In genomic region chr10:100008708-100009282, GRCh38 we compare ENCODE assay signal across 8 cellular contexts. TPM values are rescaled to one million over a fixed set of nuclear protein-coding genes. Genes with fewer than 3 reads are reported as not detected.
DNase-seq lines count a peak whose midpoint lies in the region; ATAC-seq, FAIRE-seq and TF ChIP-seq lines count a peak whose summit lies in the region.

No MANE protein-coding gene starts in this region.

- H2AFZ ChIP-seq in astrocyte (ENCODE audit: low read depth, low read length), result no peak overlapping the region

- H3K36me3 ChIP-seq in astrocyte (ENCODE audit: insufficient read depth, low read length), result no peaks in the 10 kb centered on the region
- no peaks in the 10 kb centered on the region for H3K36me3 ChIP-seq in lower lobe of right lung
- no peaks in the 10 kb centered on the region for H3K36me3 ChIP-seq in upper lobe of right lung

- no peak for DNase-seq in activated naive CD4-positive, alpha-beta T cell treated with anti-CD3 and anti-CD28 coated beads, Interleukin-2, amount 50 U/mL, for 72 hours (ENCODE audit: low spot score in 2 of 2)
- no peak for DNase-seq in astrocyte (ENCODE audit: low read depth)
- DNase-seq in lower lobe of right lung, result no peak
- DNase-seq in upper lobe of right lung, result no peak
- DNase-seq in stimulated activated naive CD4-positive, alpha-beta T cell (lab: John Stamatoyannopoulos, UW), result no peak
- no peak for DNase-seq in stimulated activated CD4-positive, alpha-beta T cell treated with anti-CD3 and anti-CD28 coated beads, Interleukin-2, amount 100 ng/mL, for 48 hours

- ATAC-seq in activated naive CD4-positive, alpha-beta T cell treated with anti-CD3 and anti-CD28 coated beads, Interleukin-2, amount 50 U/mL, for 72 hours, result no peak
- ATAC-seq in lower lobe of right lung (no peak), upper lobe of right lung (no peak), HG03439 (IDR thresholded peaks at IDR 0.05; ENCODE audit: unreplicated experiment) (no peak)

- peak overlapping the region; percentile 99 for H3K4me2 ChIP-seq in astrocyte (ENCODE audit: low read length)

- no peaks in the 10 kb centered on the region for H3K9me3 ChIP-seq in astrocyte (ENCODE audit: insufficient read depth, low read depth, low read length)
- no peaks in the 10 kb centered on the region for H3K9me3 ChIP-seq in lower lobe of right lung
- H3K9me3 ChIP-seq in upper lobe of right lung, result no peaks in the 10 kb centered on the region

- H3K9ac ChIP-seq in astrocyte (ENCODE audit: low read length), result peak overlapping the region; percentile 88

- H3K4me1 Mint-ChIP-seq in activated naive CD4-positive, alpha-beta T cell treated with anti-CD3 and anti-CD28 coated beads, Interleukin-2, amount 50 U/mL, for 24 hours, result peaks cover 53% of the 10 kb centered on the region
- peaks cover 46% of the 10 kb centered on the region for H3K4me1 Mint-ChIP-seq in astrocyte (ENCODE audit: low read depth, unreplicated experiment)

- intact Hi-C loops in lower lobe of right lung (cut with DNase I) (no loop called here), upper lobe of right lung (cut with DNase I) (no loop called here)

- no peak for FAIRE-seq in astrocyte (lab: Jason Lieb, UNC)

- H3K9me3 Mint-ChIP-seq in activated naive CD4-positive, alpha-beta T cell treated with anti-CD3 and anti-CD28 coated beads, Interleukin-2, amount 50 U/mL, for 24 hours, result no peaks in the 10 kb centered on the region
- no peaks in the 10 kb centered on the region for H3K9me3 Mint-ChIP-seq in activated naive CD4-positive, alpha-beta T cell treated with anti-CD3 and anti-CD28 coated beads, Interleukin-2, amount 50 U/mL, for 72 hours
- no peaks in the 10 kb centered on the region for H3K9me3 Mint-ChIP-seq in astrocyte (ENCODE audit: unreplicated experiment)

- H3K36me3 Mint-ChIP-seq in activated naive CD4-positive, alpha-beta T cell treated with anti-CD3 and anti-CD28 coated beads, Interleukin-2, amount 50 U/mL, for 24 hours, result no peaks in the 10 kb centered on the region
- no peaks in the 10 kb centered on the region for H3K36me3 Mint-ChIP-seq in activated naive CD4-positive, alpha-beta T cell treated with anti-CD3 and anti-CD28 coated beads, Interleukin-2, amount 50 U/mL, for 72 hours
- no peaks in the 10 kb centered on the region for H3K36me3 Mint-ChIP-seq in astrocyte (ENCODE audit: low read depth, unreplicated experiment)

- peak overlapping the region; percentile 100 for H3K4me3 ChIP-seq in astrocyte (ENCODE audit: insufficient read depth, low read depth, low read length)
- peak overlapping the region; percentile 82 for H3K4me3 ChIP-seq in lower lobe of right lung
- H3K4me3 ChIP-seq in upper lobe of right lung, result peak overlapping the region; percentile 83

- H3K27ac Mint-ChIP-seq in activated naive CD4-positive, alpha-beta T cell treated with anti-CD3 and anti-CD28 coated beads, Interleukin-2, amount 50 U/mL, for 24 hours, result no peak overlapping the region
- peak overlapping the region in 1 of 2 donors; percentile 36 for H3K27ac Mint-ChIP-seq in activated naive CD4-positive, alpha-beta T cell treated with anti-CD3 and anti-CD28 coated beads, Interleukin-2, amount 50 U/mL, for 72 hours
- peak overlapping the region; percentile 19 for H3K27ac Mint-ChIP-seq in astrocyte (ENCODE audit: unreplicated experiment)

- H3K79me2 ChIP-seq in astrocyte (ENCODE audit: insufficient read depth, low read length), result peaks cover 50% of the 10 kb centered on the region

- peaks cover 2% of the 10 kb centered on the region for H4K20me1 ChIP-seq in astrocyte (ENCODE audit: insufficient read depth, low read length)

- H3K4me1 ChIP-seq in astrocyte (ENCODE audit: insufficient read depth, low read length), result peaks cover 33% of the 10 kb centered on the region
- peaks cover 43% of the 10 kb centered on the region for H3K4me1 ChIP-seq in lower lobe of right lung
- H3K4me1 ChIP-seq in upper lobe of right lung, result peaks cover 44% of the 10 kb centered on the region

- peak overlapping the region; percentile 97 for H3K27ac ChIP-seq in astrocyte (ENCODE audit: low read depth, low read length)
- H3K27ac ChIP-seq in lower lobe of right lung, result peak overlapping the region; percentile 82
- H3K27ac ChIP-seq in upper lobe of right lung, result peak overlapping the region; percentile 75

- H3K27me3 ChIP-seq in astrocyte (ENCODE audit: insufficient read depth, low read length), result no peaks in the 10 kb centered on the region
- H3K27me3 ChIP-seq in lower lobe of right lung (ENCODE audit: low read depth), result no peaks in the 10 kb centered on the region
- no peaks in the 10 kb centered on the region for H3K27me3 ChIP-seq in upper lobe of right lung

- TF ChIP-seq CTCF in astrocyte (IDR thresholded peaks at IDR 0.05; ENCODE audit: insufficient read depth, low read depth, low read length) (no peak), lower lobe of right lung (IDR thresholded peaks at IDR 0.05) (no peak), upper lobe of right lung (IDR thresholded peaks at IDR 0.05) (no peak)

- H3K27me3 Mint-ChIP-seq in activated naive CD4-positive, alpha-beta T cell treated with anti-CD3 and anti-CD28 coated beads, Interleukin-2, amount 50 U/mL, for 24 hours, result no peaks in the 10 kb centered on the region
- H3K27me3 Mint-ChIP-seq in astrocyte (ENCODE audit: low read depth, unreplicated experiment), result no peaks in the 10 kb centered on the region

- peak overlapping the region; percentile 86 for H3K4me3 Mint-ChIP-seq in activated naive CD4-positive, alpha-beta T cell treated with anti-CD3 and anti-CD28 coated beads, Interleukin-2, amount 50 U/mL, for 24 hours
- peak overlapping the region; percentile 96 for H3K4me3 Mint-ChIP-seq in astrocyte (ENCODE audit: unreplicated experiment)

RNA-seq across cellular contexts. Expression of gene DNMBP, which starts 1.0 kb away (rescaled TPM):
- total RNA-seq in activated naive CD4-positive, alpha-beta T cell treated with anti-CD3 and anti-CD28 coated beads, Interleukin-2, amount 50 U/mL, for 72 hours, result 1 to 10 TPM; 3.2 to 3.4 TPM
- total RNA-seq in astrocyte (17.7 and 24.8 TPM in 2 replicates), lower lobe of right lung (13.7 TPM), upper lobe of right lung (12.5 TPM)
